In genomic region chr20:37693203-37693602, GRCh38 we compare ENCODE assay signal across 8 cellular contexts. TPM values are rescaled to one million over a fixed set of nuclear protein-coding genes. Genes with fewer than 3 reads are reported as not detected.
DNase-seq lines count a peak whose midpoint lies in the region; ATAC-seq lines count a peak whose summit lies in the region.

No MANE protein-coding gene starts in this region.

- WGBS in right cardiac atrium = 81% methylated on average over 2 of the region's 2 CpGs

- H3K9me3 Mint-ChIP-seq in T-cell = no peaks in the 10 kb centered on the region
- H3K9me3 Mint-ChIP-seq in stimulated activated naive B cell treated with anti-CD40 and anti-IgM and Interleukin-4, amounts not matched to agents 10 μg/mL and 1 μg/mL and 100 μg/mL, for 72 hours = no peaks in the 10 kb centered on the region

- H3K4me1 Mint-ChIP-seq in T-cell = peaks cover 23 to 36% (median 31%) of the 10 kb centered on the region in 3 donors
- H3K4me1 Mint-ChIP-seq in stimulated activated naive B cell treated with anti-CD40 and anti-IgM and Interleukin-4, amounts not matched to agents 10 μg/mL and 1 μg/mL and 100 μg/mL, for 72 hours = peaks cover 12 to 22% of the 10 kb centered on the region in 2 donors

- CTCF ChIA-PET in T-cell (lab: Charles Lee) = no interaction called here

- H3K4me1 ChIP-seq in right cardiac atrium (ENCODE audit: control insufficient read depth, insufficient read depth, low read length) = peaks cover under 1% of the 10 kb centered on the region

- H3K27me3 Mint-ChIP-seq in T-cell = peaks cover 9 to 23% of the 10 kb centered on the region in 2 donors
- peaks cover 9 to 27% of the 10 kb centered on the region in 2 donors for H3K27me3 Mint-ChIP-seq in stimulated activated naive B cell treated with anti-CD40 and anti-IgM and Interleukin-4, amounts not matched to agents 10 μg/mL and 1 μg/mL and 100 μg/mL, for 72 hours

- peak overlapping the region in 1 of 2 donors; percentile 91 for H3K27ac Mint-ChIP-seq in T-cell
- no peak overlapping the region for H3K27ac Mint-ChIP-seq in stimulated activated naive B cell treated with anti-CD40 and anti-IgM and Interleukin-4, amounts not matched to agents 10 μg/mL and 1 μg/mL and 100 μg/mL, for 72 hours

- H3K4me3 ChIP-seq in right cardiac atrium (ENCODE audit: low read length) = peak overlapping the region; percentile 83

- ATAC-seq in T-cell (replicated peaks in 1 of 4) (no peak), right cardiac atrium (no peak)
- ATAC-seq in stimulated activated naive B cell treated with anti-CD40 and anti-IgM and Interleukin-4, amounts not matched to agents 10 μg/mL and 1 μg/mL and 100 μg/mL, for 72 hours (replicated peaks) = no peak

- intact Hi-C loops in right cardiac atrium (cut with DNase I) = no loop called here

- H3K4me3 Mint-ChIP-seq in T-cell = peak overlapping the region; percentile 92 to 99 (median 98)
- peak overlapping the region; percentile 90 to 94 for H3K4me3 Mint-ChIP-seq in stimulated activated naive B cell treated with anti-CD40 and anti-IgM and Interleukin-4, amounts not matched to agents 10 μg/mL and 1 μg/mL and 100 μg/mL, for 72 hours

- no peaks in the 10 kb centered on the region for H3K9me3 ChIP-seq in right cardiac atrium (ENCODE audit: control insufficient read depth, low read length)

- no peak overlapping the region for H3K27ac ChIP-seq in right cardiac atrium (ENCODE audit: low read length)
- H3K27ac ChIP-seq in caudate nucleus (ENCODE audit: low read depth, low read length) = no peak overlapping the region

- POLR2A ChIA-PET in T-cell (lab: Charles Lee) = no interaction called here

- no peaks in the 10 kb centered on the region for H3K27me3 ChIP-seq in right cardiac atrium (ENCODE audit: control insufficient read depth, insufficient read depth)

- peaks cover 14% of the 10 kb centered on the region for H3K36me3 Mint-ChIP-seq in T-cell
- H3K36me3 Mint-ChIP-seq in stimulated activated naive B cell treated with anti-CD40 and anti-IgM and Interleukin-4, amounts not matched to agents 10 μg/mL and 1 μg/mL and 100 μg/mL, for 72 hours = peaks cover 10 to 14% of the 10 kb centered on the region in 2 donors

- DNase-seq in NCI-H510A treated with DMSO at 0.1 percent for 48 hours (lab: John Stamatoyannopoulos, UW) = peak; percentile 47
- no peak for DNase-seq in NCI-H510A (lab: John Stamatoyannopoulos, UW)
- no peak for DNase-seq in T-cell
- no peak for DNase-seq in right cardiac atrium
- no peak for DNase-seq in stimulated activated naive B cell treated with anti-CD40 and anti-IgM and Interleukin-4, amounts not matched to agents 10 μg/mL and 1 μg/mL and 100 μg/mL, for 72 hours
- no peak for DNase-seq in DMS 273 treated with DMSO at 0.1 percent for 48 hours (lab: John Stamatoyannopoulos, UW)
- DNase-seq in caudate nucleus (lab: John Stamatoyannopoulos, UW) = no peak
- no peak for DNase-seq in activated CD8-positive, alpha-beta memory T cell treated with anti-CD3 and anti-CD28 coated beads, Interleukin-2, amount 50 U/mL, for 48 hours

RNA-seq across cellular contexts. Expression of gene CTNNBL1, which starts 0.6 kb away (rescaled TPM):
- total RNA-seq in T-cell = 10 to 100 TPM; 44.6 to 52.4 (median 49.4) TPM
- 10 to 100 TPM; 52.9 to 65.7 (median 59.5) TPM for total RNA-seq in right cardiac atrium
- polyA plus RNA-seq in right cardiac atrium = 43.8 TPM
